Comparison of ENCODE assay signal across 1 cellular context in genomic region chr17:79838541-79839274, GRCh38.
TF ChIP-seq lines count a peak whose summit lies in the region.

No MANE protein-coding gene starts in this region.

TF ChIP-seq in K562, 482 proteins besides CTCF, POLR2A, EP300 and RAD21 (continued from another document and continues in another):
- TF ChIP-seq PATZ1 (CRISPR knock-in tag; IDR thresholded peaks at IDR 0.05; ENCODE audit: borderline replicate concordance) = no peak
- TF ChIP-seq GATAD2B (IDR thresholded peaks at IDR 0.05; ENCODE audit: borderline replicate concordance) = no peak
- TF ChIP-seq RBM17 (IDR thresholded peaks at IDR 0.05; ENCODE audit: borderline replicate concordance, low read depth, low read length) = no peak
- no peak for TF ChIP-seq ADNP (tag; IDR thresholded peaks at IDR 0.05)
- no peak for TF ChIP-seq E2F1 (CRISPR knock-in tag; IDR thresholded peaks at IDR 0.05)
- no peak for TF ChIP-seq NKRF (IDR thresholded peaks at IDR 0.05; ENCODE audit: borderline replicate concordance)
- TF ChIP-seq VEZF1 (CRISPR knock-in tag; IDR thresholded peaks at IDR 0.05) = peak; percentile 8; the same call in 1 of the 2 replicates
- TF ChIP-seq RNF2 (IDR thresholded peaks at IDR 0.05) = no peak
- TF ChIP-seq TEAD1 (CRISPR knock-in tag; IDR thresholded peaks at IDR 0.05) = no peak
- TF ChIP-seq NRF1 (conservative IDR thresholded peaks at IDR 0.05 in 1 of 2, IDR thresholded peaks at IDR 0.05 in 1 of 2) = no peak
- peak; percentile 29; the same call in 1 of the 2 replicates for TF ChIP-seq XRCC5 (IDR thresholded peaks at IDR 0.05; ENCODE audit: low read depth, low read length)
- no peak for TF ChIP-seq FOXO4 (CRISPR knock-in tag; IDR thresholded peaks at IDR 0.05)
- no peak for TF ChIP-seq ZNF280B (CRISPR knock-in tag; IDR thresholded peaks at IDR 0.05)
- TF ChIP-seq MLX (CRISPR knock-in tag; conservative IDR thresholded peaks at IDR 0.05) = no peak
- TF ChIP-seq ZNF57 (CRISPR knock-in tag; IDR thresholded peaks at IDR 0.05) = no peak
- no peak for TF ChIP-seq ZNF507 (tag; conservative IDR thresholded peaks at IDR 0.05)
- no peak for TF ChIP-seq ARID4B (CRISPR knock-in tag; IDR thresholded peaks at IDR 0.05)
- no peak for TF ChIP-seq RFX5 (IDR thresholded peaks at IDR 0.05; ENCODE audit: low read depth, low read length)
- TF ChIP-seq ZBTB11 (CRISPR knock-in tag; IDR thresholded peaks at IDR 0.05) = peak in 1 of 3 experiments; percentile 40; a peak in 2 of 6 replicates
- TF ChIP-seq GTF2A2 (tag; IDR thresholded peaks at IDR 0.05) = no peak
- no peak for TF ChIP-seq ETV6 (IDR thresholded peaks at IDR 0.05; ENCODE audit: borderline replicate concordance in 1 of 2, low read depth in 2 of 2, low read length in 1 of 2)
- TF ChIP-seq ETV6 (CRISPR knock-in tag; IDR thresholded peaks at IDR 0.05; ENCODE audit: borderline replicate concordance) = no peak
- TF ChIP-seq SNIP1 (IDR thresholded peaks at IDR 0.05; ENCODE audit: low read depth) = no peak
- TF ChIP-seq ELK3 (CRISPR knock-in tag; IDR thresholded peaks at IDR 0.05) = no peak
- no peak for TF ChIP-seq GTF2F1 (IDR thresholded peaks at IDR 0.05; ENCODE audit: low read depth, low read length)
- TF ChIP-seq MITF (IDR thresholded peaks at IDR 0.05) = no peak
- TF ChIP-seq CCAR2 (IDR thresholded peaks at IDR 0.05; ENCODE audit: low read depth, low read length) = no peak
- no peak for TF ChIP-seq TRIM25 (IDR thresholded peaks at IDR 0.05; ENCODE audit: borderline replicate concordance)
